11 cellular contexts compared by ENCODE assay signal in genomic region chr10:30542001-30542861, GRCh38.
DNase-seq lines count a peak whose midpoint lies in the region; ATAC-seq, FAIRE-seq and TF ChIP-seq lines count a peak whose summit lies in the region.
"Had no signal": no experiment of that assay in that cellular context is flagged by ENCODE, and none has a peak within 500 bp of the region (broad histone marks: within the 10 kb centered on the region; RNA-seq: fewer than 3 reads in every experiment).

No MANE protein-coding gene starts in this region.

- H3K4me1 Mint-ChIP-seq in natural killer cell treated with Interleukin-12 subunit alpha and Interleukin-12 subunit beta and Interleukin-15 and Interleukin-18, amount 100 ng/mL, for 72 hours (ENCODE audit: low read depth in 2 of 2) = peaks cover 25% of the 10 kb centered on the region in 2 donors

- H3K27ac ChIP-seq in OCI-LY3 (ENCODE audit: low read length) (peak overlapping the region; percentile 83), small intestine (ENCODE audit: low read depth in 1 of 2, low read length in 1 of 2) (peak overlapping the region in 1 of 2 donors; percentile 18), suprapubic skin (no peak overlapping the region)

- H3K4me2 ChIP-seq in OCI-LY3 (ENCODE audit: low read length) = peak overlapping the region; percentile 64

- no peak for FAIRE-seq in small intestine (lab: Jason Lieb, UNC)
- FAIRE-seq: kidney had no signal

- H3K36me3 ChIP-seq in OCI-LY3 (replicated peaks; ENCODE audit: low read depth, low read length) (no peaks in the 10 kb centered on the region), small intestine (ENCODE audit: control insufficient read depth in 2 of 2, insufficient read depth in 2 of 2, low read length in 2 of 2) (no peaks in the 10 kb centered on the region), suprapubic skin (no peaks in the 10 kb centered on the region)

- peak overlapping the region; percentile 55 for H3K9ac ChIP-seq in OCI-LY3 (ENCODE audit: low read length)

- TF ChIP-seq CTCF in GM12865 (IDR thresholded peaks at IDR 0.05; ENCODE audit: insufficient read depth, low read depth, low read length, missing control alignments) (no peak), OCI-LY3 (IDR thresholded peaks at IDR 0.05; ENCODE audit: low read depth, low read length) (no peak), suprapubic skin (IDR thresholded peaks at IDR 0.05) (no peak)

- no peaks in the 10 kb centered on the region for H3K79me2 ChIP-seq in OCI-LY3 (ENCODE audit: low read length)

- peaks cover 6% of the 10 kb centered on the region for H3K36me3 Mint-ChIP-seq in natural killer cell treated with Interleukin-12 subunit alpha and Interleukin-12 subunit beta and Interleukin-15 and Interleukin-18, amount 100 ng/mL, for 72 hours
- H3K36me3 Mint-ChIP-seq: activated CD4-positive, alpha-beta memory T cell treated with anti-CD3 and anti-CD28 coated beads for 36 hours had no signal

- no peaks in the 10 kb centered on the region for H3K27me3 Mint-ChIP-seq in natural killer cell treated with Interleukin-12 subunit alpha and Interleukin-12 subunit beta and Interleukin-15 and Interleukin-18, amount 100 ng/mL, for 72 hours

- peak overlapping the region; percentile 83 for H3K4me3 Mint-ChIP-seq in natural killer cell treated with Interleukin-12 subunit alpha and Interleukin-12 subunit beta and Interleukin-15 and Interleukin-18, amount 100 ng/mL, for 72 hours
- H3K4me3 Mint-ChIP-seq: activated CD4-positive, alpha-beta memory T cell treated with anti-CD3 and anti-CD28 coated beads for 36 hours had no signal

- in situ Hi-C loops in KBM-7 (cut with MboI; ENCODE audit: low pct_unique_long_range_greater_than_20kb, low sequenced_read_pairs) = no loop called here

- H3K4me1 ChIP-seq in OCI-LY3 (ENCODE audit: low read length) (peaks cover 59% of the 10 kb centered on the region), small intestine (ENCODE audit: control insufficient read depth in 2 of 2, insufficient read depth in 1 of 2, low read depth in 1 of 2, low read length in 1 of 2) (peaks cover 0 to 1% of the 10 kb centered on the region in 2 donors), suprapubic skin (no peaks in the 10 kb centered on the region)

- H3K4me3 ChIP-seq in GM12865 (ENCODE audit: low read depth, low read length) = no peak overlapping the region
- peak overlapping the region; percentile 44 for H3K4me3 ChIP-seq in OCI-LY3 (ENCODE audit: low read length)
- H3K4me3 ChIP-seq in small intestine (ENCODE audit: low read depth in 1 of 2, low read length in 2 of 2) = no peak overlapping the region
- H3K4me3 ChIP-seq in suprapubic skin = no peak overlapping the region

- H3K27ac Mint-ChIP-seq in natural killer cell treated with Interleukin-12 subunit alpha and Interleukin-12 subunit beta and Interleukin-15 and Interleukin-18, amount 100 ng/mL, for 72 hours = peak overlapping the region; percentile 42 to 91
- H3K27ac Mint-ChIP-seq: activated CD4-positive, alpha-beta memory T cell treated with anti-CD3 and anti-CD28 coated beads for 36 hours had no signal

- H3K27me3 ChIP-seq in OCI-LY3 (ENCODE audit: low read depth, low read length) (no peaks in the 10 kb centered on the region), small intestine (ENCODE audit: control insufficient read depth in 2 of 2, insufficient read depth in 2 of 2, low read length in 2 of 2) (no peaks in the 10 kb centered on the region), suprapubic skin (no peaks in the 10 kb centered on the region)

- H3K9me3 ChIP-seq in OCI-LY3 (ENCODE audit: insufficient read depth, low read length) (no peaks in the 10 kb centered on the region), small intestine (ENCODE audit: control insufficient read depth, low read depth) (no peaks in the 10 kb centered on the region), suprapubic skin (no peaks in the 10 kb centered on the region)

- peak; percentile 51 for ATAC-seq in GM21723 (IDR thresholded peaks at IDR 0.05; ENCODE audit: unreplicated experiment)
- peak; percentile 61 to 70 for ATAC-seq in natural killer cell treated with Interleukin-12 subunit alpha and Interleukin-12 subunit beta and Interleukin-15 and Interleukin-18, amount 100 ng/mL, for 72 hours

- no peaks in the 10 kb centered on the region for H3K9me3 Mint-ChIP-seq in natural killer cell treated with Interleukin-12 subunit alpha and Interleukin-12 subunit beta and Interleukin-15 and Interleukin-18, amount 100 ng/mL, for 72 hours
- H3K9me3 Mint-ChIP-seq: activated CD4-positive, alpha-beta memory T cell treated with anti-CD3 and anti-CD28 coated beads for 36 hours had no signal

- H4K20me1 ChIP-seq in OCI-LY3 (ENCODE audit: insufficient read depth, low read length) = no peaks in the 10 kb centered on the region

- no peak for TF ChIP-seq EP300 in suprapubic skin (IDR thresholded peaks at IDR 0.05)

- 56 to 68% (median 66%) methylated on average over 14 of the region's 14 CpGs for WGBS in small intestine, 3 donors
- WGBS in suprapubic skin = 69% methylated on average over 14 of the region's 14 CpGs

- H2AFZ ChIP-seq in OCI-LY3 (ENCODE audit: low read depth, low read length) = peak overlapping the region; percentile 45

- TF ChIP-seq POLR2A in suprapubic skin (IDR thresholded peaks at IDR 0.05) = no peak

- DNase-seq in GM12865 (ENCODE audit: low read depth) = peak; percentile 61
- DNase-seq in natural killer cell treated with Interleukin-12 subunit alpha and Interleukin-12 subunit beta and Interleukin-15 and Interleukin-18, amount 100 ng/mL, for 72 hours (ENCODE audit: low spot score) = no peak
- no peak for DNase-seq in KBM-7
- DNase-seq in small intestine = no peak
- DNase-seq in SHP77 (lab: John Stamatoyannopoulos, UW) = no peak
- no peak for DNase-seq in suprapubic skin (ENCODE audit: low spot score in 2 of 2)
- DNase-seq: activated CD4-positive, alpha-beta memory T cell treated with anti-CD3 and anti-CD28 coated beads for 36 hours; Kasumi-1; kidney had no signal
